14 cellular contexts compared by ENCODE assay signal in the genomic region with DNA sequence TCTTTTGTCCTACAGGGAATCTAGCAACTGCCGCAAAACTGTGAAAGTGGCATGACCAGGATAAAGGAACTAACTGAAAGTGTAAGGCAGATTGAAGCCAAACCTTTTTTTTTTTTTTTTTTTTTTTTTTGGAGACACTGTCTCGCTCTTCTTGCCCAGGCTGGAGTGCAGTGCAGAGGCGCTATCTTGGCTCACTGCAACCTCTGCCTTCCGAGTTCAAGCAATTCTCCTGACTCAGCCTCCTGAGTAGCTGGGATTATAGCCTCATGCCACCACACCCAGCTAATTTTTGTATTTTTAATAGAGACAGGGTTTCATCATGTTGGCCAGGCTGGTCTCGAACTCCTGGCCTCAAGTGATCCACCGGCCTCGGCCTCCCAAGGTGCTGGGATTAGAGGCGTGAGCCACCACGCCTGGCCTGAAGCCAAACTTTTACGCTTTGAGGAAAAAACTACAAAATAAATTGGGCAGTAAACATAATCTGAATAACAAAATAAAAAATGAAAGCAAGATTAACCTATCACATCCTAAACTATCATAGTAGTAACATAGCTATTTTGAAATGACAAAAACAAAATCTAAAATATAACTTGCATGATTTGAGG. TPM values are rescaled to one million over a fixed set of nuclear protein-coding genes. Genes with fewer than 3 reads are reported as not detected.
DNase-seq lines count a peak whose midpoint lies in the region; ATAC-seq and TF ChIP-seq lines count a peak whose summit lies in the region.
"Had no signal": no experiment of that assay in that cellular context is flagged by ENCODE, and none has a peak within 500 bp of the region (broad histone marks: within the 10 kb centered on the region; RNA-seq: fewer than 3 reads in every experiment).

No MANE protein-coding gene starts in this region.

- no peak for TF ChIP-seq CTCF in left ventricle myocardium inferior (IDR thresholded peaks at IDR 0.05; ENCODE audit: borderline replicate concordance)
- no peak for TF ChIP-seq CTCF in neural progenitor cell (IDR thresholded peaks at IDR 0.05)

- no peak overlapping the region for H3K4me2 ChIP-seq in neural progenitor cell

- ATAC-seq in Right ventricle myocardium inferior = no peak
- no peak for ATAC-seq in central memory CD8-positive, alpha-beta T cell (replicated peaks; ENCODE audit: extremely low read depth, poor library complexity, severe bottlenecking)
- ATAC-seq in aorta (ENCODE audit: low FRiP score) = peak; percentile 59
- ATAC-seq in HG03135 (IDR thresholded peaks at IDR 0.05; ENCODE audit: unreplicated experiment) = no peak

- H3K4me1 ChIP-seq in left ventricle myocardium inferior (peaks cover 42% of the 10 kb centered on the region), neural progenitor cell (no peaks in the 10 kb centered on the region), aorta (ENCODE audit: control insufficient read depth in 1 of 2, insufficient read depth in 2 of 2, low read length in 2 of 2) (no peaks in the 10 kb centered on the region)

- H3K27me3 Mint-ChIP-seq in central memory CD8-positive, alpha-beta T cell = no peaks in the 10 kb centered on the region
- H3K27me3 Mint-ChIP-seq in neural progenitor cell (ENCODE audit: insufficient read depth, low read depth) = peaks cover 2% of the 10 kb centered on the region
- H3K27me3 Mint-ChIP-seq: IgD-negative memory B cell, type B pancreatic cell had no signal

- no peaks in the 10 kb centered on the region for H3K9me3 ChIP-seq in left ventricle myocardium inferior (replicated peaks)
- H3K9me3 ChIP-seq in neural progenitor cell (ENCODE audit: low read depth) = no peaks in the 10 kb centered on the region
- no peaks in the 10 kb centered on the region for H3K9me3 ChIP-seq in aorta (ENCODE audit: control insufficient read depth, low read length)

- H2AFZ ChIP-seq in neural progenitor cell (replicated peaks) = no peak overlapping the region

- H3K27ac Mint-ChIP-seq in central memory CD8-positive, alpha-beta T cell (ENCODE audit: low read depth) = peak overlapping the region; percentile 10
- H3K27ac Mint-ChIP-seq in neural progenitor cell = peak overlapping the region; percentile 87
- H3K27ac Mint-ChIP-seq: type B pancreatic cell had no signal

- peaks cover 33% of the 10 kb centered on the region for H3K36me3 Mint-ChIP-seq in central memory CD8-positive, alpha-beta T cell (ENCODE audit: insufficient read depth)
- peaks cover 11% of the 10 kb centered on the region for H3K36me3 Mint-ChIP-seq in neural progenitor cell

- intact Hi-C loops in left ventricle myocardium inferior (cut with micrococcal nuclease) (no loop called here), Right ventricle myocardium inferior (cut with DNase I) (no loop called here), aorta (cut with DNase I) (no loop called here)

- H3K4me1 Mint-ChIP-seq in central memory CD8-positive, alpha-beta T cell = peaks cover 14% of the 10 kb centered on the region
- no peaks in the 10 kb centered on the region for H3K4me1 Mint-ChIP-seq in neural progenitor cell

- H3K27ac ChIP-seq in left ventricle myocardium inferior (replicated peaks) (peak overlapping the region; percentile 40), neural progenitor cell (no peak overlapping the region), aorta (ENCODE audit: low read depth in 1 of 2, low read length in 2 of 2) (no peak overlapping the region)

- peaks cover 14% of the 10 kb centered on the region for H3F3A ChIP-seq in neural progenitor cell (ENCODE audit: low read depth)

- DNase-seq in left ventricle myocardium inferior (no peak), Right ventricle myocardium inferior (ENCODE audit: missing footprints) (no peak), neural progenitor cell (ENCODE audit: low spot score) (no peak), aorta (no peak), DMS114 treated with DMSO at 0.1 percent for 48 hours (lab: John Stamatoyannopoulos, UW; ENCODE audit: unreplicated experiment) (no peak), NCI-H2171 (lab: John Stamatoyannopoulos, UW) (no peak)
- no peak for DNase-seq in central memory CD8-positive, alpha-beta T cell (ENCODE audit: low spot score in 2 of 2)
- DNase-seq: DMS153, NCI-H146, NCI-H526, SHP77 had no signal

- H4K20me1 ChIP-seq in neural progenitor cell (ENCODE audit: low read depth) = peaks cover 32% of the 10 kb centered on the region

- H3K79me2 ChIP-seq in neural progenitor cell (ENCODE audit: low read depth) = peaks cover 99% of the 10 kb centered on the region

- peaks cover 26% of the 10 kb centered on the region for H3K36me3 ChIP-seq in left ventricle myocardium inferior
- H3K36me3 ChIP-seq in neural progenitor cell = peaks cover 16% of the 10 kb centered on the region
- no peaks in the 10 kb centered on the region for H3K36me3 ChIP-seq in aorta (ENCODE audit: control insufficient read depth in 1 of 2, insufficient read depth in 2 of 2, low read length in 1 of 2)

- no peak overlapping the region for H3K9ac ChIP-seq in neural progenitor cell

- no peaks in the 10 kb centered on the region for H3K9me3 Mint-ChIP-seq in central memory CD8-positive, alpha-beta T cell
- H3K9me3 Mint-ChIP-seq in neural progenitor cell = no peaks in the 10 kb centered on the region
- H3K9me3 Mint-ChIP-seq: IgD-negative memory B cell, type B pancreatic cell had no signal

- H3K4me3 ChIP-seq in left ventricle myocardium inferior = no peak overlapping the region
- no peak overlapping the region for H3K4me3 ChIP-seq in neural progenitor cell
- no peak overlapping the region for H3K4me3 ChIP-seq in aorta (ENCODE audit: low read length in 2 of 2)

- WGBS in aorta, 2 donors = 86 to 87% methylated on average over 10 of the region's 10 CpGs

- H3K4me3 Mint-ChIP-seq in central memory CD8-positive, alpha-beta T cell = no peak overlapping the region
- H3K4me3 Mint-ChIP-seq in neural progenitor cell = no peak overlapping the region
- H3K4me3 Mint-ChIP-seq: type B pancreatic cell had no signal

- H3K27me3 ChIP-seq in left ventricle myocardium inferior (ENCODE audit: low read depth) (no peaks in the 10 kb centered on the region), neural progenitor cell (no peaks in the 10 kb centered on the region), aorta (ENCODE audit: control insufficient read depth in 1 of 2, insufficient read depth in 2 of 2, low read length in 1 of 2) (no peaks in the 10 kb centered on the region)

RNA-seq across cellular contexts. Expression of gene SLTM, which starts 9.7 kb away (rescaled TPM):
- total RNA-seq in left ventricle myocardium inferior (47.8 TPM), Right ventricle myocardium inferior (49.2 TPM), neural progenitor cell (ENCODE audit: low replicate concordance) (106 and 152 TPM in 2 replicates), aorta (10 to 100 TPM; 93.0 to 99.5 TPM)
- polyA plus RNA-seq in aorta = 10 to 100 TPM; 42.4 to 56.8 TPM
